ENCODE assay signal across 29 cellular contexts in the genomic region with DNA sequence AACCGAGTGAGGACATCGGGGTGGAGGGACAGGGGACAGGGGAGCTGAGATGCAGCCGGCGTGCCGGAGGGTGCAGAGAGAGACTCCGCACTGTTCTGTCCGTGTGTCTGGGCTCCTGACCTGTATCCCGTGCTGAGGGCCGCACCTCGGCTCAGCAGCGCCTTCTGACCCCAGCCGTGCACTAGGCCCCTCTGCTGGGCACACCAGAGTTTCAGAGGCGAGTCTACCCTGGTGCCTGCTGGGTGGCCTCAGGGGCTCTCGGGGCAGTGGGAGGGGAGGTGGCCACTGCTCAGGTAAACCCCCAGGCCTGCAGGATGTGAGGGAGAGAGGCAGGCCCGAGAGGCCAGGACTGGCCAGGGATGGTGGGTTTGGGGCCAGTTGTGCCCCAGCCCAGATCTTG.
"Had no signal": no experiment of that assay in that cellular context is flagged by ENCODE, and none has a peak within 500 bp of the region (broad histone marks: within the 10 kb centered on the region; RNA-seq: fewer than 3 reads in every experiment).

No MANE protein-coding gene starts in this region.

- H3K9me3 ChIP-seq: esophagus squamous epithelium had no signal

- H3K27me3 ChIP-seq: brain microvascular endothelial cell, esophagus squamous epithelium had no signal

- H3K36me3 ChIP-seq: brain microvascular endothelial cell had no signal

- H3K27ac ChIP-seq: brain microvascular endothelial cell had no signal

- FAIRE-seq: astrocyte, bronchial epithelial cell, colon, frontal cortex had no signal

- H3K4me3 ChIP-seq: esophagus squamous epithelium had no signal

- DNase-seq: activated CD4-positive, alpha-beta memory T cell treated with anti-CD3 and anti-CD28 coated beads for 36 hours; activated CD4-positive, alpha-beta T cell treated with anti-CD3 and anti-CD28 coated beads for 36 hours; activated CD4-positive, alpha-beta T cell treated with anti-CD3 and anti-CD28 coated beads, Interleukin-2, amount 10 ng/mL, durations not matched to agents 24 days and 14 days; activated CD4-positive, CD25-positive, alpha-beta regulatory T cell; activated CD4-positive, CD25-positive, alpha-beta regulatory T cell treated with anti-CD3 and anti-CD28 coated beads, Interleukin-2, amount 50 U/mL, for 72 hours; activated CD8-positive, alpha-beta memory T cell treated with anti-CD3 and anti-CD28 coated beads, Interleukin-2, amount 10 ng/mL, durations not matched to agents 7 days and 5 days; activated CD8-positive, alpha-beta memory T cell treated with anti-CD3 and anti-CD28 coated beads, Interleukin-2, amount 50 U/mL, for 4 hours; activated CD8-positive, alpha-beta T cell treated with anti-CD3 and anti-CD28 coated beads, Interleukin-2, amount 10 ng/mL, durations not matched to agents 7 days and 5 days; activated effector memory CD4-positive, alpha-beta T cell treated with anti-CD3 and anti-CD28 coated beads, Interleukin-2, amount 50 U/mL, for 16 hours; activated naive CD4-positive, alpha-beta T cell; activated naive CD4-positive, alpha-beta T cell treated with anti-CD3 and anti-CD28 coated beads, Interleukin-2, amount 10 ng/mL, durations not matched to agents 7 days and 5 days; activated naive CD8-positive, alpha-beta T cell treated with anti-CD3 and anti-CD28 coated beads, Interleukin-2, amount 10 ng/mL, durations not matched to agents 7 days and 5 days; activated T-cell treated with anti-CD3 and anti-CD28 coated beads, Interleukin-2, amount 50 U/mL, for 1 hour; activated T-cell treated with anti-CD3 and anti-CD28 coated beads, Interleukin-2, amount 50 U/mL, for 48 hours; anterior cingulate cortex; brain microvascular endothelial cell; cortex of kidney; dermis blood vessel endothelial cell; effector CD4-positive, alpha-beta T cell; effector memory CD8-positive, alpha-beta T cell; esophagus squamous epithelium; head of caudate nucleus; T-helper 1 cell; T-helper 17 cell; T1000 had no signal
